In the genomic region with DNA sequence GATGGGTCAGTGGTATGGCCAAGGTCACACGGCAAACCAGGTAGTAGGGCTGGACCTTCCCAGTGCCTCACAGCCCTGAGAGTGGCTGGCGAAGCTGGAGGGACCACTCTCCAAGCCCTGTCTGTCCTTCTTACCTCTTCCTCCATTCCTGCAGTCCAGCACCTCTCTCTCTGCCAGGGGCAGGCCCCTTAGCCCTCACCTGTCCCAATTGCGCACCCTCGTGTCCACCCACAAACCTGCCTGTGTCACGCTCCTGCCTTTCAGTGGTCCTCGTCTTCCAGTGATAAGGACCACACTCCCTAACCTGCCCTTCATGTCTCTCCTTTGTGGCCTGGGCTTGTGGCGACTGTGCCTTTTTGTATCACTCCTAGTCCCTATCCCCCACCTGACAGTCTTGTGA, we compare ENCODE assay signal across 1 cellular context.
TF ChIP-seq lines count a peak whose summit lies in the region.

No MANE protein-coding gene starts in this region.

TF ChIP-seq in WTC11, 78 proteins besides CTCF, POLR2A, EP300 and RAD21:
- TF ChIP-seq ZBTB43 (CRISPR knock-in tag; IDR thresholded peaks at IDR 0.05) (no peak), TCF7 (CRISPR knock-in tag; IDR thresholded peaks at IDR 0.05; ENCODE audit: low read depth) (no peak), IRF1 (CRISPR knock-in tag; IDR thresholded peaks at IDR 0.05) (no peak)
